8 cellular contexts compared by ENCODE assay signal in genomic region chr11:94238154-94238735, GRCh38.
DNase-seq lines count a peak whose midpoint lies in the region; ATAC-seq, FAIRE-seq and TF ChIP-seq lines count a peak whose summit lies in the region.
"Not testable (repeated sequence)": the region's sequence is repeated elsewhere in the genome, so short reads cannot be mapped to it uniquely, and the experiment has no call there.

No MANE protein-coding gene starts in this region.

- CTCF ChIA-PET in Caco-2 (lab: Charles Lee); Panc1 (lab: Charles Lee); activated CD8-positive, alpha-beta memory T cell treated with anti-CD3 and anti-CD28 coated beads, Interleukin-2, amount 10 ng/mL, durations not matched to agents 7 days and 5 days (lab: Charles Lee): not testable (repeated sequence)

- H3K4me3 ChIP-seq in Caco-2 (ENCODE audit: low read depth, low read length); Panc1 (ENCODE audit: low read depth in 2 of 2, low read length in 2 of 2); small intestine (ENCODE audit: low read depth in 1 of 2, low read length in 2 of 2); thoracic aorta: not testable (repeated sequence)

- not testable (repeated sequence) for H3K4me1 ChIP-seq in Caco-2; Panc1 (ENCODE audit: control insufficient read depth, insufficient read depth, low read length); small intestine (ENCODE audit: control insufficient read depth in 2 of 2, insufficient read depth in 1 of 2, low read depth in 1 of 2, low read length in 1 of 2); thoracic aorta (ENCODE audit: control insufficient read depth in 1 of 2, low read depth in 2 of 2)

- H3K9me3 Mint-ChIP-seq in Caco-2 (ENCODE audit: unreplicated experiment); activated CD8-positive, alpha-beta memory T cell treated with anti-CD3 and anti-CD28 coated beads, Interleukin-2, amount 10 ng/mL, durations not matched to agents 7 days and 5 days (ENCODE audit: low read depth); central memory CD8-positive, alpha-beta T cell: not testable (repeated sequence)

- DNase-seq in Caco-2, result peak; percentile 43 to 67
- not testable (repeated sequence) for DNase-seq in Panc1 (ENCODE audit: low read depth, low spot score)
- peak; percentile 60 for DNase-seq in activated CD8-positive, alpha-beta memory T cell treated with anti-CD3 and anti-CD28 coated beads, Interleukin-2, amount 10 ng/mL, durations not matched to agents 7 days and 5 days
- peak; percentile 18 to 21 for DNase-seq in central memory CD8-positive, alpha-beta T cell (ENCODE audit: low spot score in 2 of 2)
- DNase-seq in cardiac septum (ENCODE audit: low spot score), result peak; percentile 88
- DNase-seq in mesenteric fat pad (ENCODE audit: low spot score), result peak; percentile 99
- peak; percentile 11 for DNase-seq in small intestine
- DNase-seq in thoracic aorta (ENCODE audit: low spot score), result peak; percentile 5

- WGBS in small intestine, 3 donors, result 94 to 95% (median 94%) methylated on average over 23 to 24 of the region's 24 CpGs

- FAIRE-seq in small intestine (lab: Jason Lieb, UNC), result not testable (repeated sequence)

- H3K4me1 Mint-ChIP-seq in Caco-2 (ENCODE audit: low read depth, unreplicated experiment); activated CD8-positive, alpha-beta memory T cell treated with anti-CD3 and anti-CD28 coated beads, Interleukin-2, amount 10 ng/mL, durations not matched to agents 7 days and 5 days; central memory CD8-positive, alpha-beta T cell: not testable (repeated sequence)

- in situ Hi-C loops in Panc1 (cut with HindIII; ENCODE audit: low pct_unique_long_range_greater_than_20kb, low sequenced_read_pairs), result not testable (repeated sequence)

- H3K36me3 ChIP-seq in Caco-2 (ENCODE audit: control insufficient read depth, insufficient read depth, low read length); Panc1 (ENCODE audit: control insufficient read depth, insufficient read depth, low read length); small intestine (ENCODE audit: control insufficient read depth in 2 of 2, insufficient read depth in 2 of 2, low read length in 2 of 2); thoracic aorta: not testable (repeated sequence)

- H3K9me3 ChIP-seq in Caco-2, result peaks cover 25% of the 10 kb centered on the region
- not testable (repeated sequence) for H3K9me3 ChIP-seq in Panc1 (ENCODE audit: control insufficient read depth, insufficient read depth, low read depth, low read length); small intestine (ENCODE audit: control insufficient read depth, low read depth)
- peaks cover 23% of the 10 kb centered on the region for H3K9me3 ChIP-seq in thoracic aorta

- H3K4me3 Mint-ChIP-seq in Caco-2 (ENCODE audit: unreplicated experiment); activated CD8-positive, alpha-beta memory T cell treated with anti-CD3 and anti-CD28 coated beads, Interleukin-2, amount 10 ng/mL, durations not matched to agents 7 days and 5 days; central memory CD8-positive, alpha-beta T cell: not testable (repeated sequence)

- intact Hi-C loops in Caco-2 (cut with micrococcal nuclease; ENCODE audit: unreplicated experiment), result loop anchor here (5.0 kb wide), 1 partner anchor 316 kb away; no protein-coding TSS in a partner anchor
- intact Hi-C loops in Panc1 (cut with micrococcal nuclease; ENCODE audit: unreplicated experiment); cardiac septum (cut with DNase I): not testable (repeated sequence)

- not testable (repeated sequence) for H3K36me3 Mint-ChIP-seq in Caco-2 (ENCODE audit: insufficient read depth, unreplicated experiment); activated CD8-positive, alpha-beta memory T cell treated with anti-CD3 and anti-CD28 coated beads, Interleukin-2, amount 10 ng/mL, durations not matched to agents 7 days and 5 days; central memory CD8-positive, alpha-beta T cell (ENCODE audit: insufficient read depth)

- POLR2A ChIA-PET in Caco-2 (lab: Charles Lee); Panc1 (lab: Charles Lee): not testable (repeated sequence)

- H3K27ac Mint-ChIP-seq in Caco-2 (ENCODE audit: unreplicated experiment); activated CD8-positive, alpha-beta memory T cell treated with anti-CD3 and anti-CD28 coated beads, Interleukin-2, amount 10 ng/mL, durations not matched to agents 7 days and 5 days; central memory CD8-positive, alpha-beta T cell (ENCODE audit: low read depth): not testable (repeated sequence)

- not testable (repeated sequence) for H3K27me3 Mint-ChIP-seq in Caco-2 (ENCODE audit: insufficient read depth, unreplicated experiment); activated CD8-positive, alpha-beta memory T cell treated with anti-CD3 and anti-CD28 coated beads, Interleukin-2, amount 10 ng/mL, durations not matched to agents 7 days and 5 days
- H3K27me3 Mint-ChIP-seq in central memory CD8-positive, alpha-beta T cell, result peaks cover 10% of the 10 kb centered on the region

- ATAC-seq in Panc1, result 0 out of 2 replicates have a peak, but pooled peaks have one; percentile 34
- ATAC-seq in activated CD8-positive, alpha-beta memory T cell treated with anti-CD3 and anti-CD28 coated beads, Interleukin-2, amount 10 ng/mL, durations not matched to agents 7 days and 5 days; central memory CD8-positive, alpha-beta T cell (replicated peaks; ENCODE audit: extremely low read depth, poor library complexity, severe bottlenecking); thoracic aorta (ENCODE audit: insufficient number of reproducible peaks, low FRiP score, low read depth): not testable (repeated sequence)

- TF ChIP-seq CTCF in Caco-2 (IDR thresholded peaks at IDR 0.05; ENCODE audit: insufficient read depth in 1 of 2, low read depth in 1 of 2, low read length in 1 of 2, severe bottlenecking in 1 of 2, unreplicated experiment in 1 of 2); Panc1 (IDR thresholded peaks at IDR 0.05); thoracic aorta (IDR thresholded peaks at IDR 0.05): not testable (repeated sequence)

- not testable (repeated sequence) for BruUV-seq in Caco-2 (replicated peaks; lab: Mats Ljungman, UMichigan); Panc1 (replicated peaks; lab: Mats Ljungman, UMichigan)

- not testable (repeated sequence) for H3K27me3 ChIP-seq in Caco-2 (replicated peaks; ENCODE audit: control insufficient read depth, insufficient read depth, low read length); Panc1 (ENCODE audit: control insufficient read depth, insufficient read depth, low read length); small intestine (ENCODE audit: control insufficient read depth in 2 of 2, insufficient read depth in 2 of 2, low read length in 2 of 2); thoracic aorta (replicated peaks; ENCODE audit: insufficient read depth)

- H3K27ac ChIP-seq in Panc1 (ENCODE audit: low read length); small intestine (ENCODE audit: low read depth in 1 of 2, low read length in 1 of 2); thoracic aorta: not testable (repeated sequence)
